12 cellular contexts compared by ENCODE assay signal in the genomic region with DNA sequence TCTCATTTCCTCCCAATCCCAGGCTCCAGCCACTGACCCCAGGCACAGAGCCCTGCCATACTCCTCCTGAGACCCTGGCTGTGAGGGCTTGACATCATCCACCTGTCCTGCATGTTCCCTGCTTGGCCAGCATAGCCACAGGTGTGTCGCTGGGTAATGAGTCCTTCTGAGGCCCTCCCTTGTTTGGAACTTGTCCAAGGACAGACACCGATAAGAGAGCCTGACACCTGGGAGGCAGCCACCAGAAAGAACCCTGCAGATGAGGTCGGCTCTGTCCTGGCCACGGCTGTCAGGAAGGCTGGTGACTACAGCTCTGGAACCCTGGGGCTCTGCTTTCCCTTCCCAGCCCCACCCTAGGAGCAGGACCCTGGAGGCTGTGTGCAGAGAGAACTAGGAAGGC. TPM values are rescaled to one million over a fixed set of nuclear protein-coding genes. Genes with fewer than 3 reads are reported as not detected.
DNase-seq lines count a peak whose midpoint lies in the region; ATAC-seq and TF ChIP-seq lines count a peak whose summit lies in the region.
"Had no signal": no experiment of that assay in that cellular context is flagged by ENCODE, and none has a peak within 500 bp of the region (broad histone marks: within the 10 kb centered on the region; RNA-seq: fewer than 3 reads in every experiment).

No MANE protein-coding gene starts in this region.

- intact Hi-C loops in CD14-positive monocyte (cut with micrococcal nuclease), result no loop called here

- TF ChIP-seq CTCF in CD14-positive monocyte (IDR thresholded peaks at IDR 0.05), result no peak

- peaks cover 0 to 2% (median 0%) of the 10 kb centered on the region in 3 donors for H3K27me3 Mint-ChIP-seq in CD14-positive monocyte (ENCODE audit: low read depth in 3 of 3)

- peaks cover 50 to 76% of the 10 kb centered on the region in 2 donors for H3K36me3 Mint-ChIP-seq in CD14-positive monocyte

- peak; percentile 9 for ATAC-seq in GM21526 (IDR thresholded peaks at IDR 0.05; ENCODE audit: low FRiP score, unreplicated experiment)

- H3K9me3 Mint-ChIP-seq in CD14-positive monocyte, result no peaks in the 10 kb centered on the region

- peaks cover 34% of the 10 kb centered on the region for H3K4me1 Mint-ChIP-seq in CD14-positive monocyte

- peak overlapping the region in 2 of 7 donors; percentile 4 to 30 for H3K27ac Mint-ChIP-seq in CD14-positive monocyte

- DNase-seq in COR-L47 (lab: John Stamatoyannopoulos, UW) (peak; percentile 88), NCI-H2107 treated with DMSO at 0.1 percent for 48 hours (lab: John Stamatoyannopoulos, UW; ENCODE audit: unreplicated experiment) (peak; percentile 84), kidney tubule cell (ENCODE audit: low spot score) (peak; percentile 18), activated gamma-delta T cell treated with Interleukin-2 at 50 U/mL for 16 hours (no peak), H4 (ENCODE audit: low spot score) (no peak), NCI-H2227 (lab: John Stamatoyannopoulos, UW; ENCODE audit: unreplicated experiment) (no peak), CD14-positive monocyte (ENCODE audit: low spot score) (no peak)
- DNase-seq: DMS 273 treated with DMSO at 0.1 percent for 48 hours; stimulated activated CD4-positive, alpha-beta T cell treated with anti-CD3 and anti-CD28 coated beads, Interleukin-2, amount 100 ng/mL, for 24 hours; SW 1271 had no signal

- H3K4me3 Mint-ChIP-seq in CD14-positive monocyte, result no peak overlapping the region

RNA-seq across cellular contexts. Expression of a gene that starts 34.6 kb away (rescaled TPM):
- total RNA-seq in H4 (2014; rRNA removed; shearing (Covaris generic)), result 4.0 and 6.8 TPM in 2 replicates
- 1 to 10 TPM; 3.0 to 5.8 TPM for polyA plus RNA-seq in CD14-positive monocyte

RNA-seq across cellular contexts. Expression of a gene that starts 37.7 kb away (rescaled TPM):
- 106 and 153 TPM in 2 replicates for total RNA-seq in H4 (2014; rRNA removed; shearing (Covaris generic))
- 1 to 10 TPM; 4.6 to 7.4 TPM for polyA plus RNA-seq in CD14-positive monocyte

RNA-seq across cellular contexts. Expression of a gene that starts 41.3 kb away (rescaled TPM):
- 0.50 TPM in 1 of 2 replicates, not detected in the other for total RNA-seq in H4 (2014; rRNA removed; shearing (Covaris generic))
- not detected for polyA plus RNA-seq in CD14-positive monocyte
- total RNA-seq: fibroblast of lung had no signal
- polyA plus RNA-seq: fibroblast of lung had no signal

Comparison
In these comparisons a context has a peak if more than half of its experiments do, and no peak if none do; other contexts are left out.
1. DNase-seq: peak in COR-L47 (single experiment), NCI-H2107 treated with DMSO at 0.1 percent for 48 hours (single experiment) and kidney tubule cell (single experiment); none in activated gamma-delta T cell treated with Interleukin-2 at 50 U/mL for 16 hours (single experiment), H4 (single experiment), NCI-H2227 (single experiment) and CD14-positive monocyte (single experiment).